8 cellular contexts compared by ENCODE assay signal in genomic region chr3:100400424-100400781, GRCh38. TPM values are rescaled to one million over a fixed set of nuclear protein-coding genes. Genes with fewer than 3 reads are reported as not detected.
DNase-seq lines count a peak whose midpoint lies in the region; ATAC-seq and TF ChIP-seq lines count a peak whose summit lies in the region.

No MANE protein-coding gene starts in this region.

- ATAC-seq in HG03108 (IDR thresholded peaks at IDR 0.05; ENCODE audit: unreplicated experiment): peak; percentile 10
- peak; percentile 31 for ATAC-seq in central memory CD8-positive, alpha-beta T cell (replicated peaks; ENCODE audit: extremely low read depth, poor library complexity, severe bottlenecking)

- H3K4me3 ChIP-seq in lower leg skin (ENCODE audit: low read depth, poor library complexity, severe bottlenecking): peak overlapping the region; percentile 83

- H3K4me1 Mint-ChIP-seq in central memory CD8-positive, alpha-beta T cell: peaks cover 39% of the 10 kb centered on the region

- peak overlapping the region; percentile 94 for H3K27ac Mint-ChIP-seq in central memory CD8-positive, alpha-beta T cell (ENCODE audit: low read depth)

- no peaks in the 10 kb centered on the region for H3K27me3 Mint-ChIP-seq in central memory CD8-positive, alpha-beta T cell

- H3K36me3 Mint-ChIP-seq in central memory CD8-positive, alpha-beta T cell (ENCODE audit: insufficient read depth): peaks cover 23% of the 10 kb centered on the region

- 0 to 2% methylated on average over 2 to 6 of the region's 22 CpGs for WGBS in lower leg skin, 2 donors

- H3K4me3 Mint-ChIP-seq in central memory CD8-positive, alpha-beta T cell: peak overlapping the region; percentile 97

- H3K9me3 Mint-ChIP-seq in central memory CD8-positive, alpha-beta T cell: no peaks in the 10 kb centered on the region

- peak; percentile 17 for DNase-seq in activated gamma-delta T cell treated with Interleukin-2 at 50 U/mL for 16 hours
- no peak for DNase-seq in activated gamma-delta T cell (lab: John Stamatoyannopoulos, UW)
- peak in 4 of 5 experiments; percentile 16 to 79 (median 28) for DNase-seq in T-helper 2 cell
- DNase-seq in central memory CD8-positive, alpha-beta T cell (ENCODE audit: low spot score in 2 of 2): peak in 1 of 2 donors; percentile 27
- DNase-seq in lower leg skin (ENCODE audit: low spot score in 2 of 2): peak; percentile 16 to 87
- DNase-seq in stimulated activated CD8-positive, alpha-beta memory T cell treated with anti-CD3 and anti-CD28 coated beads, Interleukin-4, amount 100 ng/mL, for 4 hours (ENCODE audit: low read depth in 2 of 2, low spot score in 1 of 2): peak; percentile 2 to 4
- DNase-seq in NCI-H1105 treated with DMSO at 0.1 percent for 48 hours (lab: John Stamatoyannopoulos, UW): no peak

- intact Hi-C loops in lower leg skin (cut with DNase I; ENCODE audit: low total_unique reads): no loop called here

- no peak for TF ChIP-seq CTCF in lower leg skin (IDR thresholded peaks at IDR 0.05)

- no peak for TF ChIP-seq POLR2A in lower leg skin (IDR thresholded peaks at IDR 0.05)

RNA-seq across cellular contexts. Expression of gene TOMM70, which starts 0.5 kb away (rescaled TPM):
- total RNA-seq in lower leg skin: 10 to 100 TPM; 30.4 to 35.3 (median 33.5) TPM

RNA-seq across cellular contexts. Expression of gene LNP1, which starts 0.9 kb away (rescaled TPM):
- total RNA-seq in lower leg skin: 1 to 10 TPM in 2 of 4 donors, under 1 TPM in 2; 0.19 to 1.7 (median 0.85) TPM

Comparison
In these comparisons a context has a peak if more than half of its experiments do, and no peak if none do; other contexts are left out.
1. DNase-seq: peak in activated gamma-delta T cell treated with Interleukin-2 at 50 U/mL for 16 hours (single experiment), T-helper 2 cell (4 of 5), lower leg skin (2 of 2) and stimulated activated CD8-positive, alpha-beta memory T cell treated with anti-CD3 and anti-CD28 coated beads, Interleukin-4, amount 100 ng/mL, for 4 hours (2 of 2); none in activated gamma-delta T cell (single experiment) and NCI-H1105 treated with DMSO at 0.1 percent for 48 hours (single experiment).